Comparison of ENCODE assay signal across 9 cellular contexts in genomic region chr11:64879226-64879900, GRCh38. TPM values are rescaled to one million over a fixed set of nuclear protein-coding genes. Genes with fewer than 3 reads are reported as not detected.
DNase-seq lines count a peak whose midpoint lies in the region; TF ChIP-seq lines count a peak whose summit lies in the region.
"Had no signal": no experiment of that assay in that cellular context is flagged by ENCODE, and none has a peak within 500 bp of the region (broad histone marks: within the 10 kb centered on the region; RNA-seq: fewer than 3 reads in every experiment).

No MANE protein-coding gene starts in this region.

- intact Hi-C loops in CD4-positive, alpha-beta memory T cell (cut with micrococcal nuclease) = loop anchor here (2.0 kb wide), 2 partner anchors 15 to 77 kb away; partner anchors contain the start of gene MAP4K2
- intact Hi-C loops in mammary epithelial cell (cut with micrococcal nuclease) = loop anchor here (2.0 kb wide), 1 partner anchor 69 kb away; the partner anchor contains the start of gene MEN1

- dilution Hi-C loops in mammary epithelial cell (cut with HindIII; ENCODE audit: low sequenced_read_pairs) = no loop called here

- peak overlapping the region; percentile 89 to 99 (median 99) for H3K4me3 Mint-ChIP-seq in CD4-positive, alpha-beta memory T cell

- BruUV-seq in mammary epithelial cell (replicated peaks; lab: Mats Ljungman, UMichigan) = no TSS peak

- peak overlapping the region; percentile 63 to 87 for H3K4me3 ChIP-seq in CD4-positive, alpha-beta memory T cell (ENCODE audit: low read length in 2 of 2)
- H3K4me3 ChIP-seq in mammary epithelial cell (replicated peaks in 1 of 3; ENCODE audit: insufficient read depth in 1 of 3, low read depth in 2 of 3, low read length in 3 of 3) (peak overlapping the region; percentile 58 to 80 (median 74)), mesodermal cell (ENCODE audit: extremely low read depth, insufficient read depth, low read length, poor library complexity, severe bottlenecking) (peak overlapping the region; percentile 95), urinary bladder (ENCODE audit: low read depth, low read length) (peak overlapping the region; percentile 46)

- H3K27ac Mint-ChIP-seq in CD4-positive, alpha-beta memory T cell = peak overlapping the region; percentile 96 to 98 (median 97)

- peak overlapping the region; percentile 77 for H3K9ac ChIP-seq in mammary epithelial cell (ENCODE audit: insufficient read depth, low read length)

- in situ Hi-C loops in mammary epithelial cell (cut with MboI; ENCODE audit: low sequenced_read_pairs in 2 of 2) = no loop called here

- CTCF ChIA-PET in CD4-positive, alpha-beta memory T cell (lab: Charles Lee; ENCODE audit: partially characterized antibody) = interaction anchor here (0.6 to 29.4 kb wide), 4 partner anchors 9 to 191 kb away, joined by 3 to 1245 read pairs (median 34); partner anchors contain the start of gene CDC42BPG
- CTCF ChIA-PET in mammary epithelial cell (lab: Charles Lee; ENCODE audit: low non-redundant PET) = no interaction called here

- H2AFZ ChIP-seq in mammary epithelial cell (ENCODE audit: low read depth, low read length) = peak overlapping the region; percentile 78

- peaks cover 40% of the 10 kb centered on the region for H3K79me2 ChIP-seq in mammary epithelial cell (ENCODE audit: insufficient read depth, low read length)

- peaks cover 4% of the 10 kb centered on the region for H3K36me3 ChIP-seq in CD4-positive, alpha-beta memory T cell (ENCODE audit: insufficient read depth, low read length)
- H3K36me3 ChIP-seq in KOPT-K1 (ENCODE audit: insufficient read depth, low read length) = peaks cover 20% of the 10 kb centered on the region
- no peaks in the 10 kb centered on the region for H3K36me3 ChIP-seq in mammary epithelial cell (ENCODE audit: insufficient read depth, low read length)
- H3K36me3 ChIP-seq in mesodermal cell (ENCODE audit: control insufficient read depth, insufficient read depth, low read length) = peaks cover 16% of the 10 kb centered on the region
- H3K36me3 ChIP-seq in urinary bladder (ENCODE audit: insufficient read depth) = no peaks in the 10 kb centered on the region

- H3K9me3 Mint-ChIP-seq in CD4-positive, alpha-beta memory T cell = peaks cover 0 to 13% (median 0%) of the 10 kb centered on the region in 8 donors

- peaks cover 32 to 79% (median 44%) of the 10 kb centered on the region in 4 donors for H3K4me1 Mint-ChIP-seq in CD4-positive, alpha-beta memory T cell

- H3K4me1 ChIP-seq in CD4-positive, alpha-beta memory T cell (ENCODE audit: insufficient read depth, low read length) = peaks cover 54% of the 10 kb centered on the region
- H3K4me1 ChIP-seq in mammary epithelial cell (ENCODE audit: insufficient read depth, low read length) (peaks cover 25% of the 10 kb centered on the region), mesodermal cell (ENCODE audit: control insufficient read depth, insufficient read depth, low read length, poor library complexity, severe bottlenecking) (peaks cover 31% of the 10 kb centered on the region), urinary bladder (ENCODE audit: insufficient read depth) (no peaks in the 10 kb centered on the region)

- TF ChIP-seq CTCF in mammary epithelial cell (conservative IDR thresholded peaks at IDR 0.05 in 1 of 2, IDR thresholded peaks at IDR 0.05 in 1 of 2; ENCODE audit: extremely low read depth in 1 of 2, insufficient read depth in 1 of 2, low read depth in 1 of 2, low read length in 2 of 2) = no peak

- H3K9me3 ChIP-seq in CD4-positive, alpha-beta memory T cell (ENCODE audit: control insufficient read depth in 1 of 2, low read length in 2 of 2) = no peaks in the 10 kb centered on the region
- no peaks in the 10 kb centered on the region for H3K9me3 ChIP-seq in KOPT-K1 (ENCODE audit: insufficient read depth, low read length, poor library complexity, severe bottlenecking)
- no peaks in the 10 kb centered on the region for H3K9me3 ChIP-seq in mammary epithelial cell (replicated peaks; ENCODE audit: insufficient read depth, low read length)
- no peaks in the 10 kb centered on the region for H3K9me3 ChIP-seq in mesodermal cell (ENCODE audit: control insufficient read depth, low read length)

- 77% methylated on average over 5 of the region's 16 CpGs for WGBS in mammary epithelial cell (ENCODE audit: low coverage, missing lambda C conversion rate)
- WGBS in mesodermal cell (ENCODE audit: insufficient coverage in 2 of 2), 2 experiments = 22% methylated on average over 11 to 14 of the region's 16 CpGs
- WGBS in urinary bladder = 19% methylated on average over 16 of the region's 16 CpGs

- no peak for DNase-seq in CD4-positive, alpha-beta memory T cell
- DNase-seq in mammary epithelial cell = no peak
- no peak for DNase-seq in NCI-H748 treated with DMSO at 0.1 percent for 48 hours (lab: John Stamatoyannopoulos, UW)
- no peak for DNase-seq in HuH-7.5 (ENCODE audit: low spot score)
- no peak for DNase-seq in activated CD4-positive, alpha-beta T cell treated with anti-CD3 and anti-CD28 coated beads for 1 hour

- peak overlapping the region; percentile 92 for H3K27ac ChIP-seq in CD4-positive, alpha-beta memory T cell (ENCODE audit: low read depth, low read length)
- peak overlapping the region; percentile 95 for H3K27ac ChIP-seq in KOPT-K1 (ENCODE audit: low read depth, low read length, poor library complexity, severe bottlenecking)
- H3K27ac ChIP-seq in mammary epithelial cell (ENCODE audit: insufficient read depth, low read depth, low read length) = peak overlapping the region; percentile 45
- peak overlapping the region; percentile 82 for H3K27ac ChIP-seq in mesodermal cell (ENCODE audit: low read depth, low read length, severe bottlenecking)
- H3K27ac ChIP-seq in urinary bladder (ENCODE audit: low read depth) = peak overlapping the region; percentile 77

- H3K36me3 Mint-ChIP-seq in CD4-positive, alpha-beta memory T cell = peaks cover 20 to 37% of the 10 kb centered on the region in 2 donors

- H3K27me3 ChIP-seq in CD4-positive, alpha-beta memory T cell (ENCODE audit: insufficient read depth, low read length) = no peaks in the 10 kb centered on the region
- H3K27me3 ChIP-seq in mammary epithelial cell (ENCODE audit: insufficient read depth, low read length) = no peaks in the 10 kb centered on the region

- no peaks in the 10 kb centered on the region for H3K27me3 Mint-ChIP-seq in CD4-positive, alpha-beta memory T cell

- no peaks in the 10 kb centered on the region for H4K20me1 ChIP-seq in mammary epithelial cell (ENCODE audit: insufficient read depth, low read length)

- peak overlapping the region; percentile 85 for H3K4me2 ChIP-seq in mammary epithelial cell (ENCODE audit: insufficient read depth, low read depth, low read length)

- POLR2A ChIA-PET in CD4-positive, alpha-beta memory T cell (lab: Charles Lee; ENCODE audit: partially characterized antibody) = interaction anchor here (0.7 to 31.5 kb wide), 11 partner anchors 9 to 256 kb away, joined by 3 to 2105 read pairs (median 8); partner anchors contain the start of genes ATG2A, CDC42BPG, PPP2R5B and SF1

RNA-seq across cellular contexts. Expression of gene EHD1, which starts 0.9 kb away (rescaled TPM):
- total RNA-seq in CD4-positive, alpha-beta memory T cell = 100 to 1,000 TPM; 268 to 279 TPM
- polyA plus RNA-seq in CD4-positive, alpha-beta memory T cell = 100 to 1,000 TPM; 125 to 200 TPM
- total RNA-seq in mammary epithelial cell (100 to 1,000 TPM in 1 of 2 donors, 10 to 100 TPM in 1; 71.2 to 172 TPM), urinary bladder (31.3 TPM)
- polyA plus RNA-seq in mammary epithelial cell (219 TPM), urinary bladder (50.5 TPM)
- 255 TPM for polyA minus RNA-seq in mammary epithelial cell
- 41.5 TPM for polyA plus RNA-seq in mesodermal cell (2013, experiment 1 of 2)
- 36.3 TPM for polyA plus RNA-seq in mesodermal cell (2013, experiment 2 of 2)

RNA-seq across cellular contexts. Expression of gene CDC42BPG, which starts 34.9 kb away (rescaled TPM):
- 1 to 10 TPM; 6.2 to 9.0 TPM for total RNA-seq in CD4-positive, alpha-beta memory T cell
- polyA plus RNA-seq in CD4-positive, alpha-beta memory T cell = under 1 TPM in 1 of 2 donors, not detected in 1; 0.62 TPM
- 10 to 100 TPM; 10.5 to 18.7 TPM for total RNA-seq in mammary epithelial cell
- 3.7 TPM for polyA plus RNA-seq in mammary epithelial cell
- 8.1 TPM for polyA minus RNA-seq in mammary epithelial cell
- polyA plus RNA-seq in mesodermal cell (2013, experiment 1 of 2) = 4.0 TPM
- polyA plus RNA-seq in mesodermal cell (2013, experiment 2 of 2) = 3.1 TPM
- 4.3 TPM for total RNA-seq in urinary bladder
- 3.2 TPM for polyA plus RNA-seq in urinary bladder

RNA-seq across cellular contexts. Expression of gene ATG2A, which starts 37.6 kb away (rescaled TPM):
- total RNA-seq in CD4-positive, alpha-beta memory T cell = 10 to 100 TPM; 45.7 to 47.3 TPM
- polyA plus RNA-seq in CD4-positive, alpha-beta memory T cell = 1 to 10 TPM; 4.1 to 6.3 TPM
- 10 to 100 TPM; 20.7 to 21.0 TPM for total RNA-seq in mammary epithelial cell
- 7.0 TPM for polyA plus RNA-seq in mammary epithelial cell
- 9.8 TPM for polyA minus RNA-seq in mammary epithelial cell
- polyA plus RNA-seq in mesodermal cell (2013, experiment 1 of 2) = 13.8 TPM
- polyA plus RNA-seq in mesodermal cell (2013, experiment 2 of 2) = 11.5 TPM
- total RNA-seq in urinary bladder = 7.6 TPM
- 21.4 TPM for polyA plus RNA-seq in urinary bladder

RNA-seq across cellular contexts. Expression of gene PPP2R5B, which starts 45.1 kb away (rescaled TPM):
- total RNA-seq in CD4-positive, alpha-beta memory T cell = 10 to 100 TPM; 14.0 to 15.8 TPM
- polyA plus RNA-seq in CD4-positive, alpha-beta memory T cell = 1 to 10 TPM; 5.6 to 8.8 TPM
- 10 to 100 TPM; 13.8 to 32.7 TPM for total RNA-seq in mammary epithelial cell
- polyA plus RNA-seq in mammary epithelial cell = 11.4 TPM
- 14.2 TPM for polyA minus RNA-seq in mammary epithelial cell
- 17.9 TPM for polyA plus RNA-seq in mesodermal cell (2013, experiment 1 of 2)
- polyA plus RNA-seq in mesodermal cell (2013, experiment 2 of 2) = 15.3 TPM
- 7.3 TPM for total RNA-seq in urinary bladder
- polyA plus RNA-seq in urinary bladder = 22.1 TPM

RNA-seq across cellular contexts. Expression of gene GPHA2, which starts 56.3 kb away (rescaled TPM):
- total RNA-seq in CD4-positive, alpha-beta memory T cell = under 1 TPM in 1 of 2 experiments, not detected in 1; 0.47 TPM
- not detected for polyA plus RNA-seq in CD4-positive, alpha-beta memory T cell
- total RNA-seq in mammary epithelial cell = not detected
- not detected for polyA plus RNA-seq in mammary epithelial cell
- polyA minus RNA-seq in mammary epithelial cell = not detected
- polyA plus RNA-seq in mesodermal cell (2013, experiment 1 of 2) = not detected
- not detected for polyA plus RNA-seq in mesodermal cell (2013, experiment 2 of 2)
- total RNA-seq in urinary bladder = not detected
- not detected for polyA plus RNA-seq in urinary bladder
- total RNA-seq: renal cortical epithelial cell had no signal

Comparison
In these comparisons a context has a peak if more than half of its experiments do, and no peak if none do; other contexts are left out.
1. H3K27ac ChIP-seq: peak in every context shown above with its lines; median percentile 95 in KOPT-K1; 92 in CD4-positive, alpha-beta memory T cell; 82 in mesodermal cell; 77 in urinary bladder; 45 in mammary epithelial cell.